ENCODE assay signal across 17 cellular contexts in genomic region chr5:6221141-6221626, GRCh38.
DNase-seq lines count a peak whose midpoint lies in the region; ATAC-seq and TF ChIP-seq lines count a peak whose summit lies in the region.
"Had no signal": no experiment of that assay in that cellular context is flagged by ENCODE, and none has a peak within 500 bp of the region (broad histone marks: within the 10 kb centered on the region; RNA-seq: fewer than 3 reads in every experiment).

No MANE protein-coding gene starts in this region.

- H3K4me1 ChIP-seq in esophagus muscularis mucosa (no peaks in the 10 kb centered on the region), neuronal stem cell (ENCODE audit: control insufficient read depth in 2 of 2, insufficient read depth in 1 of 2, low read depth in 1 of 2, low read length in 2 of 2) (peaks cover 0 to 7% of the 10 kb centered on the region in 2 donors), OCI-LY7 (ENCODE audit: insufficient read depth, low read length, poor library complexity, severe bottlenecking) (no peaks in the 10 kb centered on the region)

- 76% methylated on average over 2 of the region's 6 CpGs for WGBS in esophagus muscularis mucosa
- WGBS in neuronal stem cell (ENCODE audit: extremely low coverage in 2 of 2, insufficient read length in 2 of 2, insufficient replicate concordance in 1 of 2), 2 donors, result no CpG with 5 or more reads among the region's 6 CpGs

- CTCF ChIA-PET in OCI-LY7 (lab: Charles Lee; ENCODE audit: unreplicated experiment), result no interaction called here

- H2BK120ac ChIP-seq in neuronal stem cell (ENCODE audit: low read depth, low read length), result no peak overlapping the region

- TF ChIP-seq CTCF in esophagus muscularis mucosa (IDR thresholded peaks at IDR 0.05) (no peak), OCI-LY7 (conservative IDR thresholded peaks at IDR 0.05; ENCODE audit: low read length) (no peak)

- H3K36me3 ChIP-seq in esophagus muscularis mucosa, result no peaks in the 10 kb centered on the region
- no peaks in the 10 kb centered on the region for H3K36me3 ChIP-seq in neuronal stem cell (replicated peaks in 1 of 2; ENCODE audit: control insufficient read depth in 2 of 2, insufficient read depth in 2 of 2, low read length in 2 of 2)
- H3K36me3 ChIP-seq in OCI-LY7 (ENCODE audit: insufficient read depth, low read length), result no peaks in the 10 kb centered on the region
- H3K36me3 ChIP-seq: BLaER1 treated with 17β-estradiol and CSF1 and Interleukin-3, amounts not matched to agents 10 nM and 100 nM had no signal

- peaks cover 3% of the 10 kb centered on the region for H3K27me3 Mint-ChIP-seq in activated T-helper 1 cell treated with anti-CD3 and anti-CD28 coated beads, Interleukin-12 subunit alpha, Interleukin-12 subunit beta, Interleukin-2, Interleukin-4 antibody, amounts not matched to agents 30 ng/mL and 10 ng/mL and 1 ng/mL, durations not matched to agents 14 hours and 24 hours and 36 hours (ENCODE audit: insufficient read depth)

- H4K91ac ChIP-seq in neuronal stem cell (ENCODE audit: low read depth, low read length, poor library complexity), result no peak overlapping the region

- no peak overlapping the region for H4K8ac ChIP-seq in neuronal stem cell (ENCODE audit: low read depth, low read length)

- TF ChIP-seq POLR2A in esophagus muscularis mucosa (IDR thresholded peaks at IDR 0.05; ENCODE audit: low read depth), result no peak

- H3K4me3 Mint-ChIP-seq in activated T-helper 1 cell treated with anti-CD3 and anti-CD28 coated beads, Interleukin-12 subunit alpha, Interleukin-12 subunit beta, Interleukin-2, Interleukin-4 antibody, amounts not matched to agents 30 ng/mL and 10 ng/mL and 1 ng/mL, durations not matched to agents 14 hours and 24 hours and 36 hours, result no peak overlapping the region
- H3K4me3 Mint-ChIP-seq: B cell; CD14-positive monocyte; CD4-positive, alpha-beta T cell; CD8-positive, alpha-beta memory T cell had no signal

- H3K4me1 Mint-ChIP-seq in activated T-helper 1 cell treated with anti-CD3 and anti-CD28 coated beads, Interleukin-12 subunit alpha, Interleukin-12 subunit beta, Interleukin-2, Interleukin-4 antibody, amounts not matched to agents 30 ng/mL and 10 ng/mL and 1 ng/mL, durations not matched to agents 14 hours and 24 hours and 36 hours (ENCODE audit: low read depth), result no peaks in the 10 kb centered on the region
- H3K4me1 Mint-ChIP-seq: B cell; CD14-positive monocyte; CD8-positive, alpha-beta memory T cell had no signal

- H2AK5ac ChIP-seq in neuronal stem cell (ENCODE audit: low read depth, low read length), result peak overlapping the region; percentile 49

- H2BK5ac ChIP-seq in neuronal stem cell (ENCODE audit: low read length), result peak overlapping the region; percentile 15

- no peak for TF ChIP-seq EP300 in esophagus muscularis mucosa (IDR thresholded peaks at IDR 0.05)

- peak overlapping the region; percentile 56 for H3K14ac ChIP-seq in neuronal stem cell (ENCODE audit: low read length)

- no peaks in the 10 kb centered on the region for H3K79me2 ChIP-seq in OCI-LY7 (ENCODE audit: insufficient read depth, low read depth, low read length)

- H3K9ac ChIP-seq in neuronal stem cell (ENCODE audit: low read depth, low read length, poor library complexity), result no peak overlapping the region
- H3K9ac ChIP-seq: BLaER1 treated with 17β-estradiol and CSF1 and Interleukin-3, amounts not matched to agents 10 nM and 100 nM had no signal

- H3K27ac ChIP-seq in esophagus muscularis mucosa (replicated peaks in 1 of 4) (no peak overlapping the region), neuronal stem cell (replicated peaks; ENCODE audit: low read length) (no peak overlapping the region), OCI-LY7 (ENCODE audit: low read depth, low read length, poor library complexity, severe bottlenecking) (no peak overlapping the region)
- H3K27ac ChIP-seq: BLaER1 treated with 17β-estradiol and CSF1 and Interleukin-3, amounts not matched to agents 10 nM and 100 nM had no signal

- no peak for ATAC-seq in HG03039 (IDR thresholded peaks at IDR 0.05; ENCODE audit: unreplicated experiment)

- no peak for DNase-seq in activated T-helper 1 cell treated with anti-CD3 and anti-CD28 coated beads, Interleukin-12 subunit alpha, Interleukin-12 subunit beta, Interleukin-2, Interleukin-4 antibody, amounts not matched to agents 30 ng/mL and 10 ng/mL and 1 ng/mL, durations not matched to agents 14 hours and 24 hours and 36 hours (ENCODE audit: low spot score)
- DNase-seq in esophagus muscularis mucosa (ENCODE audit: extremely low spot score) (peak; percentile 53), neuronal stem cell (ENCODE audit: low spot score) (no peak), NCI-H2171 treated with DMSO at 0.1 percent for 48 hours (lab: John Stamatoyannopoulos, UW) (no peak), OCI-LY7 (ENCODE audit: low spot score) (no peak)
- DNase-seq: CD4-positive, alpha-beta T cell; CD8-positive, alpha-beta memory T cell; DMS 273 treated with DMSO at 0.1 percent for 48 hours; DMS79 treated with DMSO at 0.1 percent for 48 hours; GF-D8; GOT3; H7; HCEC 1CT had no signal

- H3K9me3 ChIP-seq in esophagus muscularis mucosa, result peaks cover 0 to 9% (median 0%) of the 10 kb centered on the region in 4 donors
- H3K9me3 ChIP-seq in neuronal stem cell (replicated peaks in 1 of 2; ENCODE audit: control insufficient read depth in 2 of 2, insufficient read depth in 1 of 2, low read depth in 1 of 2, low read length in 2 of 2), result peaks cover 0 to 2% of the 10 kb centered on the region in 2 donors
- no peaks in the 10 kb centered on the region for H3K9me3 ChIP-seq in OCI-LY7 (ENCODE audit: low read length)

- H3K4me3 ChIP-seq in esophagus muscularis mucosa (no peak overlapping the region), neuronal stem cell (ENCODE audit: low read length in 2 of 2) (no peak overlapping the region), OCI-LY7 (ENCODE audit: low read depth, low read length, poor library complexity, severe bottlenecking) (no peak overlapping the region)
- H3K4me3 ChIP-seq: BLaER1 treated with 17β-estradiol and CSF1 and Interleukin-3, amounts not matched to agents 10 nM and 100 nM had no signal

- H3K4ac ChIP-seq in neuronal stem cell (ENCODE audit: low read length), result no peak overlapping the region

- H3K9me2 ChIP-seq in OCI-LY7 (ENCODE audit: insufficient read depth, low read length), result no peaks in the 10 kb centered on the region

- H3K27ac Mint-ChIP-seq in activated T-helper 1 cell treated with anti-CD3 and anti-CD28 coated beads, Interleukin-12 subunit alpha, Interleukin-12 subunit beta, Interleukin-2, Interleukin-4 antibody, amounts not matched to agents 30 ng/mL and 10 ng/mL and 1 ng/mL, durations not matched to agents 14 hours and 24 hours and 36 hours, result peak overlapping the region; percentile 8
- H3K27ac Mint-ChIP-seq: B cell; CD14-positive monocyte; CD4-positive, alpha-beta T cell; CD8-positive, alpha-beta memory T cell had no signal

- intact Hi-C loops in activated T-helper 1 cell treated with anti-CD3 and anti-CD28 coated beads, Interleukin-12 subunit alpha, Interleukin-12 subunit beta, Interleukin-2, Interleukin-4 antibody, amounts not matched to agents 30 ng/mL and 10 ng/mL and 1 ng/mL, durations not matched to agents 14 hours and 24 hours and 36 hours (cut with micrococcal nuclease), result no loop called here
- intact Hi-C loops in esophagus muscularis mucosa (cut with DNase I) (no loop called here), OCI-LY7 (cut with micrococcal nuclease; ENCODE audit: unreplicated experiment) (no loop called here)

- H3K18ac ChIP-seq in neuronal stem cell (ENCODE audit: low read length), result no peak overlapping the region

- H3K4me2 ChIP-seq in neuronal stem cell (ENCODE audit: insufficient read depth, low read length, poor library complexity, severe bottlenecking) (no peak overlapping the region), OCI-LY7 (ENCODE audit: low read length) (no peak overlapping the region)

- H2BK12ac ChIP-seq in neuronal stem cell (ENCODE audit: low read length), result no peak overlapping the region

- H3K27me3 ChIP-seq in esophagus muscularis mucosa (no peaks in the 10 kb centered on the region), neuronal stem cell (ENCODE audit: control insufficient read depth in 3 of 3, insufficient read depth in 3 of 3, low read depth in 1 of 3, low read length in 3 of 3) (no peaks in the 10 kb centered on the region)
- H3K27me3 ChIP-seq: BLaER1 treated with 17β-estradiol and CSF1 and Interleukin-3, amounts not matched to agents 10 nM and 100 nM had no signal

- no peak overlapping the region for H3K23ac ChIP-seq in neuronal stem cell (ENCODE audit: low read depth, low read length, poor library complexity)

- H4K20me1 ChIP-seq in OCI-LY7 (ENCODE audit: insufficient read depth, low read length), result no peaks in the 10 kb centered on the region
- H4K20me1 ChIP-seq: BLaER1 treated with 17β-estradiol and CSF1 and Interleukin-3, amounts not matched to agents 10 nM and 100 nM had no signal

- BruUV-seq in OCI-LY7 (replicated peaks; lab: Mats Ljungman, UMichigan), result no TSS peak

- H2AFZ ChIP-seq in neuronal stem cell (ENCODE audit: low read length) (no peak overlapping the region), OCI-LY7 (ENCODE audit: low read length) (no peak overlapping the region)

- H3K79me1 ChIP-seq in neuronal stem cell (ENCODE audit: low read depth, low read length), result no peaks in the 10 kb centered on the region

- POLR2A ChIA-PET in OCI-LY7 (lab: Charles Lee), result interaction anchor here (1.1 kb wide), 1 partner anchor 16 kb away, joined by 4 read pairs; no protein-coding TSS in a partner anchor

- no peaks in the 10 kb centered on the region for H3K9me3 Mint-ChIP-seq in activated T-helper 1 cell treated with anti-CD3 and anti-CD28 coated beads, Interleukin-12 subunit alpha, Interleukin-12 subunit beta, Interleukin-2, Interleukin-4 antibody, amounts not matched to agents 30 ng/mL and 10 ng/mL and 1 ng/mL, durations not matched to agents 14 hours and 24 hours and 36 hours
- H3K9me3 Mint-ChIP-seq: CD4-positive, alpha-beta T cell had no signal

- no peak overlapping the region for H2BK15ac ChIP-seq in neuronal stem cell (ENCODE audit: low read length)

- no peaks in the 10 kb centered on the region for H3K36me3 Mint-ChIP-seq in activated T-helper 1 cell treated with anti-CD3 and anti-CD28 coated beads, Interleukin-12 subunit alpha, Interleukin-12 subunit beta, Interleukin-2, Interleukin-4 antibody, amounts not matched to agents 30 ng/mL and 10 ng/mL and 1 ng/mL, durations not matched to agents 14 hours and 24 hours and 36 hours (ENCODE audit: low read depth)
- H3K36me3 Mint-ChIP-seq: CD14-positive monocyte; CD8-positive, alpha-beta memory T cell had no signal
